In genomic region chr16:23296994-23297393, GRCh38 we compare ENCODE assay signal across 11 cellular contexts. TPM values are rescaled to one million over a fixed set of nuclear protein-coding genes. Genes with fewer than 3 reads are reported as not detected.
A peak's percentile ranks its signal among the peaks of the same experiment; 100 is the strongest.
DNase-seq lines count a peak whose midpoint lies in the region; ATAC-seq and TF ChIP-seq lines count a peak whose summit lies in the region.
"Had no signal": no experiment of that assay in that cellular context is flagged by ENCODE, and none has a peak within 500 bp of the region (broad histone marks: within the 10 kb centered on the region; RNA-seq: fewer than 3 reads in every experiment).

No MANE protein-coding gene starts in this region.

- H3K27me3 Mint-ChIP-seq in activated naive CD4-positive, alpha-beta T cell treated with anti-CD3 and anti-CD28 coated beads for 36 hours (ENCODE audit: low read depth), result peaks cover 32% of the 10 kb centered on the region
- H3K27me3 Mint-ChIP-seq in stimulated activated naive CD8-positive, alpha-beta T cell treated with anti-CD3 and anti-CD28 coated beads, Interleukin-15, amount 100 ng/mL, for 72 hours, result peaks cover 39% of the 10 kb centered on the region

- no peaks in the 10 kb centered on the region for H3K9me3 Mint-ChIP-seq in activated naive CD4-positive, alpha-beta T cell treated with anti-CD3 and anti-CD28 coated beads for 36 hours
- H3K9me3 Mint-ChIP-seq in stimulated activated naive CD8-positive, alpha-beta T cell treated with anti-CD3 and anti-CD28 coated beads, Interleukin-15, amount 100 ng/mL, for 72 hours, result peaks cover 0 to 7% of the 10 kb centered on the region in 2 donors

- H3K27ac Mint-ChIP-seq in activated naive CD4-positive, alpha-beta T cell treated with anti-CD3 and anti-CD28 coated beads for 36 hours, result no peak overlapping the region
- no peak overlapping the region for H3K27ac Mint-ChIP-seq in stimulated activated naive CD8-positive, alpha-beta T cell treated with anti-CD3 and anti-CD28 coated beads, Interleukin-15, amount 100 ng/mL, for 72 hours

- no peak overlapping the region for H3K4me3 ChIP-seq in astrocyte of the spinal cord (ENCODE audit: low read depth, low read length)

- peaks cover 7% of the 10 kb centered on the region for H3K4me1 Mint-ChIP-seq in activated naive CD4-positive, alpha-beta T cell treated with anti-CD3 and anti-CD28 coated beads for 36 hours (ENCODE audit: low read depth)
- H3K4me1 Mint-ChIP-seq in stimulated activated naive CD8-positive, alpha-beta T cell treated with anti-CD3 and anti-CD28 coated beads, Interleukin-15, amount 100 ng/mL, for 72 hours, result peaks cover 8% of the 10 kb centered on the region

- CTCF ChIA-PET in activated naive CD4-positive, alpha-beta T cell treated with anti-CD3 and anti-CD28 coated beads for 36 hours (lab: Charles Lee), result interaction anchor here (0.7 kb wide), 1 partner anchor 136 kb away, joined by 3 read pairs; no protein-coding TSS in a partner anchor

- peak; percentile 29; the same call in 1 of the 2 replicates for TF ChIP-seq RAD21 in Ishikawa (IDR thresholded peaks at IDR 0.05; ENCODE audit: low read depth)

- peak; percentile 10 for TF ChIP-seq CTCF in astrocyte of the spinal cord (IDR thresholded peaks at IDR 0.05; ENCODE audit: low read depth, low read length)

- H3K4me3 Mint-ChIP-seq in activated naive CD4-positive, alpha-beta T cell treated with anti-CD3 and anti-CD28 coated beads for 36 hours, result no peak overlapping the region
- H3K4me3 Mint-ChIP-seq in stimulated activated naive CD8-positive, alpha-beta T cell treated with anti-CD3 and anti-CD28 coated beads, Interleukin-15, amount 100 ng/mL, for 72 hours, result no peak overlapping the region

- H3K36me3 Mint-ChIP-seq in activated naive CD4-positive, alpha-beta T cell treated with anti-CD3 and anti-CD28 coated beads for 36 hours (ENCODE audit: low read depth), result no peaks in the 10 kb centered on the region

- no peak for TF ChIP-seq EP300 in Ishikawa (IDR thresholded peaks at IDR 0.05; ENCODE audit: borderline replicate concordance)

- intact Hi-C loops in activated naive CD4-positive, alpha-beta T cell treated with anti-CD3 and anti-CD28 coated beads for 36 hours (cut with micrococcal nuclease), result no loop called here

- DNase-seq in activated naive CD4-positive, alpha-beta T cell treated with anti-CD3 and anti-CD28 coated beads for 36 hours, result peak; percentile 33
- DNase-seq in activated naive CD4-positive, alpha-beta T cell treated with Interleukin-2 at 50 U/mL for 16 hours, result no peak
- DNase-seq in astrocyte of the spinal cord (ENCODE audit: low read depth, low spot score) (no peak), EL (no peak), ecto neural progenitor cell (ENCODE audit: low spot score) (no peak), glomerular visceral epithelial cell (ENCODE audit: extremely low spot score) (no peak)
- DNase-seq in stimulated activated naive CD8-positive, alpha-beta T cell treated with anti-CD3 and anti-CD28 coated beads, Interleukin-15, amount 100 ng/mL, for 72 hours, result no peak
- DNase-seq: DMS153; effector CD8-positive, alpha-beta T cell; midbrain had no signal

- in situ Hi-C loops in astrocyte of the spinal cord (cut with HindIII; ENCODE audit: low sequenced_read_pairs), result no loop called here

- peak; percentile 65 for ATAC-seq in stimulated activated naive CD8-positive, alpha-beta T cell treated with anti-CD3 and anti-CD28 coated beads, Interleukin-15, amount 100 ng/mL, for 72 hours

TF ChIP-seq in Ishikawa, 13 proteins besides CTCF, POLR2A, EP300 and RAD21:
- TF ChIP-seq TEAD4 (IDR thresholded peaks at IDR 0.05) (no peak), MAX (IDR thresholded peaks at IDR 0.05) (no peak), CREB1 (IDR thresholded peaks at IDR 0.05; ENCODE audit: low read depth) (no peak), YY1 (IDR thresholded peaks at IDR 0.05; ENCODE audit: low read depth) (peak; percentile 47; the same call in 1 of the 2 replicates), NFIC (IDR thresholded peaks at IDR 0.05) (no peak), CEBPB (IDR thresholded peaks at IDR 0.05) (no peak), TCF12 (IDR thresholded peaks at IDR 0.05; ENCODE audit: low read depth) (no peak), REST (IDR thresholded peaks at IDR 0.05; ENCODE audit: low read depth) (no peak), TAF1 (IDR thresholded peaks at IDR 0.05; ENCODE audit: low read depth) (no peak)

RNA-seq across cellular contexts. Expression of gene SCNN1B, which starts 5.1 kb away (rescaled TPM):
- not detected for total RNA-seq in activated naive CD4-positive, alpha-beta T cell treated with anti-CD3 and anti-CD28 coated beads for 36 hours
